Comparison of ENCODE assay signal across 1 cellular context in the genomic region with DNA sequence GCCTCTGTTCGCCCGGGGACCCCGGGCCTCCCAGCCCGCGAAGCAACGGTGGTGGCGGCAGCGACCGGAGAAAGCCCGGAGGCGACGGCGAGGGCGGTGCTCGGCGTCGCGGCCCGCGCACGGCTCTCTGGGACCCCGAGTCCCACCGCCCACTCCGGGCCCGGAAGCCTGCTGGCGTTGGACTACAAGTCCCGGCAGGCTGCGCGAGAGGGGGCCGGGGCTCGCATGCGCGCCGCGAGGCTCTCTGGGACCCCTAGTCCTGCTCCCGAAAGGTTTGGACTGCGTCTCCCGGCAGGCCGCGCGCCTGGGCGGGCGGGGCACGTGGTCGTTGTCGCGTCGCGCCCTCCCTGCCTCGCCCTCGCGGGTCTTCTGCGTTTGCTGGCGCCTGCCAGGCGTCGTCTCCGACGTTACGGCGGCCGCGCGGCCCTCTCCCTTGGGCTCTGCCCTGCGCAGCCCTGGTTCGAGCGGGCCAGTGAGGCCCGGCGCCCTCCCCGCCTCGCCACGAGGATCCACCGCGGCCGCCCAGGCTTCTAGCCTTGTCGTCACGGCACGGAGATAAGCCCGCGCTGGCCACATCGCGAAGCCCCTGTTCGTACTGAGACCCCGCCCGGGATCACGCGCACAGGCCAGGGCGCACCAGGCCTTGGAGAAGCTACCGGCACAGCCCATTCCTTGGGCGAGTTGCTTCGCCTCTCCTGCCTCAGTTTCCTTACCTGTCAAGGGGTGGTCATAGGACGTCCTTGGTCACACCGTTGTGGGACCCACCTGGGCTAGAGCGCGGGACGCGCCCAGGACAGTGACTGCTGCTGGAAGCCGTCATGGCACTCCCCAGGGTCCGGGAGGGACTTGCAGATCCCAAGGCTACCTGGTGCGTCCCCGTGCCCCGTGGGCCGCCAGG.
TF ChIP-seq lines count a peak whose summit lies in the region.

A gene (minus strand): TSS at position 75 of the 898 bp plus-strand sequence. CDS start 549 bp downstream, outside the sequence.

TF ChIP-seq in HepG2, 621 proteins besides CTCF, POLR2A, EP300 and RAD21 (continued from another document and continues in another):
- TF ChIP-seq, protein P1, sequence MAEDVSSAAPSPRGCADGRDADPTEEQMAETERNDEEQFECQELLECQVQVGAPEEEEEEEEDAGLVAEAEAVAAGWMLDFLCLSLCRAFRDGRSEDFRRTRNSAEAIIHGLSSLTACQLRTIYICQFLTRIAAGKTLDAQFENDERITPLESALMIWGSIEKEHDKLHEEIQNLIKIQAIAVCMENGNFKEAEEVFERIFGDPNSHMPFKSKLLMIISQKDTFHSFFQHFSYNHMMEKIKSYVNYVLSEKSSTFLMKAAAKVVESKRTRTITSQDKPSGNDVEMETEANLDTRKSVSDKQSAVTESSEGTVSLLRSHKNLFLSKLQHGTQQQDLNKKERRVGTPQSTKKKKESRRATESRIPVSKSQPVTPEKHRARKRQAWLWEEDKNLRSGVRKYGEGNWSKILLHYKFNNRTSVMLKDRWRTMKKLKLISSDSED (CRISPR knock-in tag; IDR thresholded peaks at IDR 0.05): peak; percentile 99
- TF ChIP-seq ZNF460 (CRISPR knock-in tag; IDR thresholded peaks at IDR 0.05; ENCODE audit: borderline replicate concordance) (no peak; the same call in none of the 2 replicates), PAF1 (CRISPR knock-in tag; IDR thresholded peaks at IDR 0.05) (no peak), CHD4 (IDR thresholded peaks at IDR 0.05; ENCODE audit: borderline replicate concordance, low read length) (peak; percentile 49; the same call in 1 of the 2 replicates), BCL6 (CRISPR knock-in tag; IDR thresholded peaks at IDR 0.05) (peak; percentile 79), SKI (IDR thresholded peaks at IDR 0.05; ENCODE audit: partially characterized antibody) (peak; percentile 48), CCAR2 (optimal IDR thresholded peaks at IDR 0.05; ENCODE audit: low read depth, low read length) (no peak), AGO2 (optimal IDR thresholded peaks at IDR 0.05; ENCODE audit: low read depth, low read length) (peak; percentile 65), HNRNPK (IDR thresholded peaks at IDR 0.05; ENCODE audit: low read depth, low read length, poor library complexity, severe bottlenecking) (peak; percentile 49), KLF6 (CRISPR knock-in tag; IDR thresholded peaks at IDR 0.05) (peak; percentile 99), ZNF570 (CRISPR knock-in tag; IDR thresholded peaks at IDR 0.05; ENCODE audit: borderline replicate concordance) (peak; percentile 97), HCFC1 (IDR thresholded peaks at IDR 0.05; ENCODE audit: low read depth, low read length) (peak; percentile 99), ZNF225 (CRISPR knock-in tag; IDR thresholded peaks at IDR 0.05) (peak; percentile 97), FOXJ3 (CRISPR knock-in tag; IDR thresholded peaks at IDR 0.05; ENCODE audit: borderline replicate concordance) (no peak), ZNF282 (IDR thresholded peaks at IDR 0.05; ENCODE audit: partially characterized antibody) (no peak), HNRNPL (IDR thresholded peaks at IDR 0.05; ENCODE audit: low read depth, low read length) (no peak), MXD4 (CRISPR knock-in tag; IDR thresholded peaks at IDR 0.05) (peak; percentile 98), TAF1 (CRISPR knock-in tag; IDR thresholded peaks at IDR 0.05) (peak; percentile 74), JARID2 (CRISPR knock-in tag; IDR thresholded peaks at IDR 0.05; ENCODE audit: insufficient replicate concordance) (peak; percentile 73), ZNF616 (CRISPR knock-in tag; IDR thresholded peaks at IDR 0.05; ENCODE audit: low read depth) (peak; percentile 98), ZNF430 (CRISPR knock-in tag; IDR thresholded peaks at IDR 0.05) (peak; percentile 99), THYN1 (CRISPR knock-in tag; IDR thresholded peaks at IDR 0.05; ENCODE audit: borderline replicate concordance, low read depth) (peak; percentile 97; the same call in 1 of the 2 replicates), ZNF451 (CRISPR knock-in tag; IDR thresholded peaks at IDR 0.05) (peak; percentile 99), ZMYM3 (CRISPR knock-in tag; IDR thresholded peaks at IDR 0.05) (no peak), PCBP1 (IDR thresholded peaks at IDR 0.05; ENCODE audit: borderline replicate concordance, low read depth, low read length) (no peak), ZFYVE20 (CRISPR knock-in tag; IDR thresholded peaks at IDR 0.05; ENCODE audit: borderline replicate concordance, low read depth) (peak; percentile 98), HMG20B (CRISPR knock-in tag; conservative IDR thresholded peaks at IDR 0.05) (peak; percentile 69)
- TF ChIP-seq, protein P2, sequence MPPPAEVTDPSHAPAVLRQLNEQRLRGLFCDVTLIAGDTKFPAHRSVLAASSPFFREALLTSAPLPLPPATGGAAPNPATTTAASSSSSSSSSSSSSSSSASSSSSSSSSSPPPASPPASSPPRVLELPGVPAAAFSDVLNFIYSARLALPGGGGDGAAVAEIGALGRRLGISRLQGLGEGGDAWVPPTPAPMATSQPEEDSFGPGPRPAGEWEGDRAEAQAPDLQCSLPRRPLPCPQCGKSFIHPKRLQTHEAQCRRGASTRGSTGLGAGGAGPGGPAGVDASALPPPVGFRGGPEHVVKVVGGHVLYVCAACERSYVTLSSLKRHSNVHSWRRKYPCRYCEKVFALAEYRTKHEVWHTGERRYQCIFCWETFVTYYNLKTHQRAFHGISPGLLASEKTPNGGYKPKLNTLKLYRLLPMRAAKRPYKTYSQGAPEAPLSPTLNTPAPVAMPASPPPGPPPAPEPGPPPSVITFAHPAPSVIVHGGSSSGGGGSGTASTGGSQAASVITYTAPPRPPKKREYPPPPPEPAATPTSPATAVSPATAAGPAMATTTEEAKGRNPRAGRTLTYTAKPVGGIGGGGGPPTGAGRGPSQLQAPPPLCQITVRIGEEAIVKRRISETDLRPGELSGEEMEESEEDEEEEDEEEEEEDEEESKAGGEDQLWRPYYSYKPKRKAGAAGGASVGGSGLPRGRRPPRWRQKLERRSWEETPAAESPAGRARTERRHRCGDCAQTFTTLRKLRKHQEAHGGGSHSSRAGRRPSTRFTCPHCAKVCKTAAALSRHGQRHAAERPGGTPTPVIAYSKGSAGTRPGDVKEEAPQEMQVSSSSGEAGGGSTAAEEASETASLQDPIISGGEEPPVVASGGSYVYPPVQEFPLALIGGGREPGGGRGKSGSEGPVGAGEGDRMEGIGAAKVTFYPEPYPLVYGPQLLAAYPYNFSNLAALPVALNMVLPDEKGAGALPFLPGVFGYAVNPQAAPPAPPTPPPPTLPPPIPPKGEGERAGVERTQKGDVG (CRISPR knock-in tag; IDR thresholded peaks at IDR 0.05; ENCODE audit: borderline replicate concordance): peak; percentile 91
- TF ChIP-seq, protein P3, sequence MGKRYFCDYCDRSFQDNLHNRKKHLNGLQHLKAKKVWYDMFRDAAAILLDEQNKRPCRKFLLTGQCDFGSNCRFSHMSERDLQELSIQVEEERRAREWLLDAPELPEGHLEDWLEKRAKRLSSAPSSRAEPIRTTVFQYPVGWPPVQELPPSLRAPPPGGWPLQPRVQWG (CRISPR knock-in tag; IDR thresholded peaks at IDR 0.05; ENCODE audit: borderline replicate concordance, low read depth): no peak
- TF ChIP-seq, protein P4, sequence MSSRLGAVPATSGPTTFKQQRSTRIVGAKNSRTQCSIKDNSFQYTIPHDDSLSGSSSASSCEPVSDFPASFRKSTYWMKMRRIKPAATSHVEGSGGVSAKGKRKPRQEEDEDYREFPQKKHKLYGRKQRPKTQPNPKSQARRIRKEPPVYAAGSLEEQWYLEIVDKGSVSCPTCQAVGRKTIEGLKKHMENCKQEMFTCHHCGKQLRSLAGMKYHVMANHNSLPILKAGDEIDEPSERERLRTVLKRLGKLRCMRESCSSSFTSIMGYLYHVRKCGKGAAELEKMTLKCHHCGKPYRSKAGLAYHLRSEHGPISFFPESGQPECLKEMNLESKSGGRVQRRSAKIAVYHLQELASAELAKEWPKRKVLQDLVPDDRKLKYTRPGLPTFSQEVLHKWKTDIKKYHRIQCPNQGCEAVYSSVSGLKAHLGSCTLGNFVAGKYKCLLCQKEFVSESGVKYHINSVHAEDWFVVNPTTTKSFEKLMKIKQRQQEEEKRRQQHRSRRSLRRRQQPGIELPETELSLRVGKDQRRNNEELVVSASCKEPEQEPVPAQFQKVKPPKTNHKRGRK (CRISPR knock-in tag; IDR thresholded peaks at IDR 0.05): 0 out of 2 replicates have a peak, but pooled peaks have one; percentile 25
- TF ChIP-seq, protein P5, sequence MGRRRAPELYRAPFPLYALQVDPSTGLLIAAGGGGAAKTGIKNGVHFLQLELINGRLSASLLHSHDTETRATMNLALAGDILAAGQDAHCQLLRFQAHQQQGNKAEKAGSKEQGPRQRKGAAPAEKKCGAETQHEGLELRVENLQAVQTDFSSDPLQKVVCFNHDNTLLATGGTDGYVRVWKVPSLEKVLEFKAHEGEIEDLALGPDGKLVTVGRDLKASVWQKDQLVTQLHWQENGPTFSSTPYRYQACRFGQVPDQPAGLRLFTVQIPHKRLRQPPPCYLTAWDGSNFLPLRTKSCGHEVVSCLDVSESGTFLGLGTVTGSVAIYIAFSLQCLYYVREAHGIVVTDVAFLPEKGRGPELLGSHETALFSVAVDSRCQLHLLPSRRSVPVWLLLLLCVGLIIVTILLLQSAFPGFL (CRISPR knock-in tag; IDR thresholded peaks at IDR 0.05): peak; percentile 97; the same call in 1 of the 2 replicates
- TF ChIP-seq, protein P6, sequence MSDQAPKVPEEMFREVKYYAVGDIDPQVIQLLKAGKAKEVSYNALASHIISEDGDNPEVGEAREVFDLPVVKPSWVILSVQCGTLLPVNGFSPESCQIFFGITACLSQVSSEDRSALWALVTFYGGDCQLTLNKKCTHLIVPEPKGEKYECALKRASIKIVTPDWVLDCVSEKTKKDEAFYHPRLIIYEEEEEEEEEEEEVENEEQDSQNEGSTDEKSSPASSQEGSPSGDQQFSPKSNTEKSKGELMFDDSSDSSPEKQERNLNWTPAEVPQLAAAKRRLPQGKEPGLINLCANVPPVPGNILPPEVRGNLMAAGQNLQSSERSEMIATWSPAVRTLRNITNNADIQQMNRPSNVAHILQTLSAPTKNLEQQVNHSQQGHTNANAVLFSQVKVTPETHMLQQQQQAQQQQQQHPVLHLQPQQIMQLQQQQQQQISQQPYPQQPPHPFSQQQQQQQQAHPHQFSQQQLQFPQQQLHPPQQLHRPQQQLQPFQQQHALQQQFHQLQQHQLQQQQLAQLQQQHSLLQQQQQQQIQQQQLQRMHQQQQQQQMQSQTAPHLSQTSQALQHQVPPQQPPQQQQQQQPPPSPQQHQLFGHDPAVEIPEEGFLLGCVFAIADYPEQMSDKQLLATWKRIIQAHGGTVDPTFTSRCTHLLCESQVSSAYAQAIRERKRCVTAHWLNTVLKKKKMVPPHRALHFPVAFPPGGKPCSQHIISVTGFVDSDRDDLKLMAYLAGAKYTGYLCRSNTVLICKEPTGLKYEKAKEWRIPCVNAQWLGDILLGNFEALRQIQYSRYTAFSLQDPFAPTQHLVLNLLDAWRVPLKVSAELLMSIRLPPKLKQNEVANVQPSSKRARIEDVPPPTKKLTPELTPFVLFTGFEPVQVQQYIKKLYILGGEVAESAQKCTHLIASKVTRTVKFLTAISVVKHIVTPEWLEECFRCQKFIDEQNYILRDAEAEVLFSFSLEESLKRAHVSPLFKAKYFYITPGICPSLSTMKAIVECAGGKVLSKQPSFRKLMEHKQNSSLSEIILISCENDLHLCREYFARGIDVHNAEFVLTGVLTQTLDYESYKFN (CRISPR knock-in tag; conservative IDR thresholded peaks at IDR 0.05): peak; percentile 69
- TF ChIP-seq, protein P7, sequence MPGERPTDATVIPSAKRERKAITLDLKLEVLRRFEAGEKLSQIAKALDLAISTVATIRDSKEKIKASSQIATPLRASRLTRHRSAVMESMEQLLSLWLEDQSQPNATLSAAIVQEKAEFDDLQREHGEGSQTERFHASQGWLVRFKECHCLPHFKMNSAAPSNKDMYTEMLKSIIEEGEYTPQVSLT (CRISPR knock-in tag; IDR thresholded peaks at IDR 0.05; ENCODE audit: borderline replicate concordance, low read depth): peak; percentile 85; the same call in 1 of the 2 replicates
- TF ChIP-seq, protein P8, sequence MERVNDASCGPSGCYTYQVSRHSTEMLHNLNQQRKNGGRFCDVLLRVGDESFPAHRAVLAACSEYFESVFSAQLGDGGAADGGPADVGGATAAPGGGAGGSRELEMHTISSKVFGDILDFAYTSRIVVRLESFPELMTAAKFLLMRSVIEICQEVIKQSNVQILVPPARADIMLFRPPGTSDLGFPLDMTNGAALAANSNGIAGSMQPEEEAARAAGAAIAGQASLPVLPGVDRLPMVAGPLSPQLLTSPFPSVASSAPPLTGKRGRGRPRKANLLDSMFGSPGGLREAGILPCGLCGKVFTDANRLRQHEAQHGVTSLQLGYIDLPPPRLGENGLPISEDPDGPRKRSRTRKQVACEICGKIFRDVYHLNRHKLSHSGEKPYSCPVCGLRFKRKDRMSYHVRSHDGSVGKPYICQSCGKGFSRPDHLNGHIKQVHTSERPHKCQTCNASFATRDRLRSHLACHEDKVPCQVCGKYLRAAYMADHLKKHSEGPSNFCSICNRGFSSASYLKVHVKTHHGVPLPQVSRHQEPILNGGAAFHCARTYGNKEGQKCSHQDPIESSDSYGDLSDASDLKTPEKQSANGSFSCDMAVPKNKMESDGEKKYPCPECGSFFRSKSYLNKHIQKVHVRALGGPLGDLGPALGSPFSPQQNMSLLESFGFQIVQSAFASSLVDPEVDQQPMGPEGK (CRISPR knock-in tag; IDR thresholded peaks at IDR 0.05): peak; percentile 91
- TF ChIP-seq, protein P9, sequence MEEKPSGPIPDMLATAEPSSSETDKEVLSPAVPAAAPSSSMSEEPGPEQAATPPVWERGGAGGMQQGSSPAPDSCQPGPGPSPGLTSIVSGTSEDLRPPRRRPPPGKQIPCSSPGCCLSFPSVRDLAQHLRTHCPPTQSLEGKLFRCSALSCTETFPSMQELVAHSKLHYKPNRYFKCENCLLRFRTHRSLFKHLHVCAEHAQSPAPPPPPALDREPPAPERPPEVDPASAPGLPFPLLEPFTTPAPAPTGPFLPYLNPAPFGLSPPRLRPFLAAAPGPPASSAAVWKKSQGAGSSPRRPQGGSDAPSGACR (CRISPR knock-in tag; IDR thresholded peaks at IDR 0.05): peak; percentile 96
- TF ChIP-seq, protein P10, sequence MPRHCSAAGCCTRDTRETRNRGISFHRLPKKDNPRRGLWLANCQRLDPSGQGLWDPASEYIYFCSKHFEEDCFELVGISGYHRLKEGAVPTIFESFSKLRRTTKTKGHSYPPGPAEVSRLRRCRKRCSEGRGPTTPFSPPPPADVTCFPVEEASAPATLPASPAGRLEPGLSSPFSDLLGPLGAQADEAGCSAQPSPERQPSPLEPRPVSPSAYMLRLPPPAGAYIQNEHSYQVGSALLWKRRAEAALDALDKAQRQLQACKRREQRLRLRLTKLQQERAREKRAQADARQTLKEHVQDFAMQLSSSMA (CRISPR knock-in tag; IDR thresholded peaks at IDR 0.05): peak; percentile 95; the same call in 1 of the 2 replicates
- TF ChIP-seq, protein P11, sequence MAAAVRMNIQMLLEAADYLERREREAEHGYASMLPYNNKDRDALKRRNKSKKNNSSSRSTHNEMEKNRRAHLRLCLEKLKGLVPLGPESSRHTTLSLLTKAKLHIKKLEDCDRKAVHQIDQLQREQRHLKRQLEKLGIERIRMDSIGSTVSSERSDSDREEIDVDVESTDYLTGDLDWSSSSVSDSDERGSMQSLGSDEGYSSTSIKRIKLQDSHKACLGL (CRISPR knock-in tag; IDR thresholded peaks at IDR 0.05): peak; percentile 99
- TF ChIP-seq, protein P12, sequence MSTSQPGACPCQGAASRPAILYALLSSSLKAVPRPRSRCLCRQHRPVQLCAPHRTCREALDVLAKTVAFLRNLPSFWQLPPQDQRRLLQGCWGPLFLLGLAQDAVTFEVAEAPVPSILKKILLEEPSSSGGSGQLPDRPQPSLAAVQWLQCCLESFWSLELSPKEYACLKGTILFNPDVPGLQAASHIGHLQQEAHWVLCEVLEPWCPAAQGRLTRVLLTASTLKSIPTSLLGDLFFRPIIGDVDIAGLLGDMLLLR (CRISPR knock-in tag; IDR thresholded peaks at IDR 0.05): peak; percentile 99
